ENCODE assay signal across 8 cellular contexts in the genomic region with DNA sequence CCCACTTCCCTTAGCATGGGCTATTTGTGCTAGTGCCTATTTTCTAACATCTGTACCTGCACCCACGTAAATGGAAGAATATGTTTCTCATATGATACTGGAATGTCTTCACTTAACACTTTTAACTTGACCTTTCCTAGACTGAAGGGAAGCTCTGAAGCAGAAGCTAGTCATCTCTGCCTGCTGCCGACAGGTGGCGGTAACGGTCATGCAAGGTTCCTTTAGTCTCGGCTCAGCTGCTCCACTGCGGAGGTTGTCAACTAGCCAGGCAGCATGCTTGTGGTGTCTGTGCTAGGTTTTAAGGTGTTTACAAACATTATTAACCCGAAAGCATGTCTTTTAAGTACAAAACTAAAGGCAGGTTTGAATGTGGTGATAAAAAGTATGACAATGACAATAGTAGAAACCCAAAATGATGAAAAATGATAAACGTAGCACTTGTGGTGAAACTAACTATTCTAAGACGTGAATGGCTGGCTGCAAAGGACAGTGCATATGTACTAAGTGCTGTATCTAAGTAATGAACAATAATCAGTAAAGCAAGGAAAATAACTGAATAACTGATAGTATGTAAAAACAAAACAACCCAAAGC.
DNase-seq lines count a peak whose midpoint lies in the region; ATAC-seq and TF ChIP-seq lines count a peak whose summit lies in the region.

No MANE protein-coding gene starts in this region.

- no peak overlapping the region for H3K4me3 Mint-ChIP-seq in neural crest cell

- no peaks in the 10 kb centered on the region for H3K27me3 Mint-ChIP-seq in neural crest cell (ENCODE audit: low read depth)

- H3K4me1 Mint-ChIP-seq in neural crest cell: peaks cover 14% of the 10 kb centered on the region

- H3K4me3 ChIP-seq in fibroblast of the aortic adventitia (ENCODE audit: low read depth, low read length): no peak overlapping the region
- H3K4me3 ChIP-seq in thyroid gland (replicated peaks in 1 of 3): no peak overlapping the region

- no peaks in the 10 kb centered on the region for H3K9me3 ChIP-seq in thyroid gland

- no peaks in the 10 kb centered on the region for H3K4me1 ChIP-seq in thyroid gland

- ATAC-seq in GM19468 (IDR thresholded peaks at IDR 0.05; ENCODE audit: extremely low read depth, unreplicated experiment) (peak; percentile 61), HG03575 (IDR thresholded peaks at IDR 0.05; ENCODE audit: extremely low read depth, insufficient number of reproducible peaks, low FRiP score, unreplicated experiment) (peak; percentile 90)

- TF ChIP-seq POLR2A in thyroid gland (IDR thresholded peaks at IDR 0.05): no peak

- no peak overlapping the region for H3K27ac ChIP-seq in thyroid gland

- no peaks in the 10 kb centered on the region for H3K27me3 ChIP-seq in thyroid gland

- TF ChIP-seq CTCF in fibroblast of the aortic adventitia (IDR thresholded peaks at IDR 0.05; ENCODE audit: insufficient read depth, low read length) (peak; percentile 97), neural crest cell (conservative IDR thresholded peaks at IDR 0.05) (peak; percentile 100), thyroid gland (IDR thresholded peaks at IDR 0.05) (peak; percentile 56 to 90 (median 64))

- intact Hi-C loops in thyroid gland (cut with DNase I): no loop called here

- no peaks in the 10 kb centered on the region for H3K36me3 ChIP-seq in thyroid gland

- no peaks in the 10 kb centered on the region for H3K36me3 Mint-ChIP-seq in neural crest cell (ENCODE audit: low read depth)

- WGBS in thyroid gland, 2 donors: 19 to 21% methylated on average over 9 of the region's 9 CpGs

- no peak overlapping the region for H3K27ac Mint-ChIP-seq in neural crest cell (ENCODE audit: unreplicated experiment)

- DNase-seq in COR-L47 (lab: John Stamatoyannopoulos, UW) (peak; percentile 36), NCI-H748 (lab: John Stamatoyannopoulos, UW; ENCODE audit: unreplicated experiment) (peak; percentile 64), fibroblast of the aortic adventitia (ENCODE audit: low read depth) (peak; percentile 73), neural crest cell (ENCODE audit: low read depth, low spot score) (peak; percentile 75), thyroid gland (peak; percentile 66 to 75)
- peak; percentile 8 for DNase-seq in activated CD8-positive, alpha-beta memory T cell treated with anti-CD3 and anti-CD28 coated beads, Interleukin-2, amount 50 U/mL, for 24 hours (ENCODE audit: extremely low read depth)

- H3K9me3 Mint-ChIP-seq in neural crest cell: no peaks in the 10 kb centered on the region

Comparison
In these comparisons a context has a peak if more than half of its experiments do, and no peak if none do; other contexts are left out.
1. DNase-seq: peak in every context shown above with its lines; median percentile 75 in neural crest cell; 73 in fibroblast of the aortic adventitia; 70 in thyroid gland; 64 in NCI-H748; 36 in COR-L47; 8 in activated CD8-positive, alpha-beta memory T cell treated with anti-CD3 and anti-CD28 coated beads, Interleukin-2, amount 50 U/mL, for 24 hours.